In the genomic region with DNA sequence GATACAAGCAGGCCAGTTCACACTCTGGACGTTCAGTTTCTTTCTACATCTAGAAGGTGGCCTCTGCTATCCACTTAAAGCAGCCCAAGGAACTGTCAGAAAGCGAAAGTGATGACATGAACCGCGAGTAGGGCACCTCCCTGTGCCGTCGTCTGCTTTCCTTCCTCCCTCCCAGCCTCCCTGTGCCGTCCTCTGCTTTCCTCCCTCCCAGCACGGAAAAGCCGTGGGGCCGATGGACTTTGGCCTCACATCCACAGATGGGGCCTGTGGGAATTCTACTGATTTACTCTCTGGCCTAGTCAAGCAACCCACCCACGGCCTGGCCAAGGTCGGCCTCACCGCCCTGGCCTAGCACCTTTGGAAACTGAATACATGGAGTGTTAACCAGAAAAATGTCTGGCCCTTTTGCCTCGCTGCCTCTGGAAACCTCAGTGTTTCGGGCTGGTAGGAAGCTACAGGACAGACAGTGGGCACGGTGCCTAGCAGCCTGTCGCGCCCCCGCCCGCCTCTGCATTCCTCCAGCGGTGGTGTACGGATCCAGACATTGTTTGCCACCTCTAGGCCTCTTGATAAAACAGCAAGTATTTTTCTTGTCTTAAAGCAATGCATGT, we compare ENCODE assay signal across 1 cellular context.
A peak's percentile ranks its signal among the peaks of the same experiment; 100 is the strongest.
TF ChIP-seq lines count a peak whose summit lies in the region.

No MANE protein-coding gene starts in this region.

TF ChIP-seq in HepG2, 621 proteins besides CTCF, POLR2A, EP300 and RAD21 (continued from another document and continues in another):
- TF ChIP-seq HOMEZ (CRISPR knock-in tag; IDR thresholded peaks at IDR 0.05; ENCODE audit: low read depth): no peak
- no peak for TF ChIP-seq PHB2 (IDR thresholded peaks at IDR 0.05; ENCODE audit: partially characterized antibody)
- TF ChIP-seq MAZ (IDR thresholded peaks at IDR 0.05; ENCODE audit: borderline replicate concordance, low read depth, low read length): peak; percentile 69; the same call in 1 of the 2 replicates
- TF ChIP-seq MAZ (CRISPR knock-in tag; IDR thresholded peaks at IDR 0.05; ENCODE audit: low read depth): peak; percentile 75
- TF ChIP-seq ARID4A (CRISPR knock-in tag; IDR thresholded peaks at IDR 0.05; ENCODE audit: borderline replicate concordance): peak; percentile 67; the same call in 1 of the 2 replicates
- TF ChIP-seq SAFB2 (CRISPR knock-in tag; IDR thresholded peaks at IDR 0.05; ENCODE audit: borderline replicate concordance, low read depth): 0 out of 2 replicates have a peak, but pooled peaks have one; percentile 21
- peak; percentile 55; the same call in 1 of the 2 replicates for TF ChIP-seq ZNF777 (CRISPR knock-in tag; IDR thresholded peaks at IDR 0.05)
- TF ChIP-seq SKIL (CRISPR knock-in tag; IDR thresholded peaks at IDR 0.05; ENCODE audit: borderline replicate concordance): peak; percentile 37; the same call in 1 of the 2 replicates
- TF ChIP-seq, protein P1, sequence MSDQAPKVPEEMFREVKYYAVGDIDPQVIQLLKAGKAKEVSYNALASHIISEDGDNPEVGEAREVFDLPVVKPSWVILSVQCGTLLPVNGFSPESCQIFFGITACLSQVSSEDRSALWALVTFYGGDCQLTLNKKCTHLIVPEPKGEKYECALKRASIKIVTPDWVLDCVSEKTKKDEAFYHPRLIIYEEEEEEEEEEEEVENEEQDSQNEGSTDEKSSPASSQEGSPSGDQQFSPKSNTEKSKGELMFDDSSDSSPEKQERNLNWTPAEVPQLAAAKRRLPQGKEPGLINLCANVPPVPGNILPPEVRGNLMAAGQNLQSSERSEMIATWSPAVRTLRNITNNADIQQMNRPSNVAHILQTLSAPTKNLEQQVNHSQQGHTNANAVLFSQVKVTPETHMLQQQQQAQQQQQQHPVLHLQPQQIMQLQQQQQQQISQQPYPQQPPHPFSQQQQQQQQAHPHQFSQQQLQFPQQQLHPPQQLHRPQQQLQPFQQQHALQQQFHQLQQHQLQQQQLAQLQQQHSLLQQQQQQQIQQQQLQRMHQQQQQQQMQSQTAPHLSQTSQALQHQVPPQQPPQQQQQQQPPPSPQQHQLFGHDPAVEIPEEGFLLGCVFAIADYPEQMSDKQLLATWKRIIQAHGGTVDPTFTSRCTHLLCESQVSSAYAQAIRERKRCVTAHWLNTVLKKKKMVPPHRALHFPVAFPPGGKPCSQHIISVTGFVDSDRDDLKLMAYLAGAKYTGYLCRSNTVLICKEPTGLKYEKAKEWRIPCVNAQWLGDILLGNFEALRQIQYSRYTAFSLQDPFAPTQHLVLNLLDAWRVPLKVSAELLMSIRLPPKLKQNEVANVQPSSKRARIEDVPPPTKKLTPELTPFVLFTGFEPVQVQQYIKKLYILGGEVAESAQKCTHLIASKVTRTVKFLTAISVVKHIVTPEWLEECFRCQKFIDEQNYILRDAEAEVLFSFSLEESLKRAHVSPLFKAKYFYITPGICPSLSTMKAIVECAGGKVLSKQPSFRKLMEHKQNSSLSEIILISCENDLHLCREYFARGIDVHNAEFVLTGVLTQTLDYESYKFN (CRISPR knock-in tag; conservative IDR thresholded peaks at IDR 0.05): peak; percentile 93
- TF ChIP-seq ZNF282 (IDR thresholded peaks at IDR 0.05; ENCODE audit: partially characterized antibody): no peak
- peak; percentile 82 for TF ChIP-seq PPARG (CRISPR knock-in tag; conservative IDR thresholded peaks at IDR 0.05)
- TF ChIP-seq ZNF281 (CRISPR knock-in tag; IDR thresholded peaks at IDR 0.05; ENCODE audit: borderline replicate concordance): peak; percentile 23; the same call in 1 of the 2 replicates
- TF ChIP-seq SP140L (CRISPR knock-in tag; IDR thresholded peaks at IDR 0.05; ENCODE audit: borderline replicate concordance): 0 out of 2 replicates have a peak, but pooled peaks have one; percentile 68
- peak; percentile 86 for TF ChIP-seq ZNF556 (CRISPR knock-in tag; IDR thresholded peaks at IDR 0.05; ENCODE audit: borderline replicate concordance)
- TF ChIP-seq SOX6 (IDR thresholded peaks at IDR 0.05): no peak
- peak; percentile 83 for TF ChIP-seq SOX6 (CRISPR knock-in tag; IDR thresholded peaks at IDR 0.05)
- no peak for TF ChIP-seq ZNF136 (CRISPR knock-in tag; IDR thresholded peaks at IDR 0.05; ENCODE audit: low read depth)
- peak; percentile 65 for TF ChIP-seq BCL6 (CRISPR knock-in tag; IDR thresholded peaks at IDR 0.05)
- TF ChIP-seq FOSL2 (CRISPR knock-in tag; IDR thresholded peaks at IDR 0.05): 0 out of 2 replicates have a peak, but pooled peaks have one; percentile 34
- TF ChIP-seq SIN3A (IDR thresholded peaks at IDR 0.05; ENCODE audit: borderline replicate concordance, low read depth, low read length): 0 out of 2 replicates have a peak, but pooled peaks have one; percentile 36
- TF ChIP-seq ZNF788 (CRISPR knock-in tag; IDR thresholded peaks at IDR 0.05; ENCODE audit: borderline replicate concordance): peak; percentile 47; the same call in 1 of the 2 replicates
- TF ChIP-seq ARHGAP35 (CRISPR knock-in tag; IDR thresholded peaks at IDR 0.05; ENCODE audit: borderline replicate concordance): 0 out of 2 replicates have a peak, but pooled peaks have one; percentile 42
- TF ChIP-seq MIXL1 (CRISPR knock-in tag; IDR thresholded peaks at IDR 0.05): peak; percentile 57
- peak; percentile 94 for TF ChIP-seq ZNF263 (CRISPR knock-in tag; IDR thresholded peaks at IDR 0.05)
- TF ChIP-seq, protein P2, sequence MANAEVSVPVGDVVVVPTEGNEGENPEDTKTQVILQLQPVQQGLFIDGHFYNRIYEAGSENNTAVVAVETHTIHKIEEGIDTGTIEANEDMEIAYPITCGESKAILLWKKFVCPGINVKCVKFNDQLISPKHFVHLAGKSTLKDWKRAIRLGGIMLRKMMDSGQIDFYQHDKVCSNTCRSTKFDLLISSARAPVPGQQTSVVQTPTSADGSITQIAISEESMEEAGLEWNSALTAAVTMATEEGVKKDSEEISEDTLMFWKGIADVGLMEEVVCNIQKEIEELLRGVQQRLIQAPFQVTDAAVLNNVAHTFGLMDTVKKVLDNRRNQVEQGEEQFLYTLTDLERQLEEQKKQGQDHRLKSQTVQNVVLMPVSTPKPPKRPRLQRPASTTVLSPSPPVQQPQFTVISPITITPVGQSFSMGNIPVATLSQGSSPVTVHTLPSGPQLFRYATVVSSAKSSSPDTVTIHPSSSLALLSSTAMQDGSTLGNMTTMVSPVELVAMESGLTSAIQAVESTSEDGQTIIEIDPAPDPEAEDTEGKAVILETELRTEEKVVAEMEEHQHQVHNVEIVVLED (CRISPR knock-in tag; IDR thresholded peaks at IDR 0.05; ENCODE audit: borderline replicate concordance): peak; percentile 44; the same call in 1 of the 2 replicates
- TF ChIP-seq ESRRA (CRISPR knock-in tag; IDR thresholded peaks at IDR 0.05; ENCODE audit: low read depth): peak; percentile 69
- no peak for TF ChIP-seq ZNF207 (IDR thresholded peaks at IDR 0.05; ENCODE audit: borderline replicate concordance)
- TF ChIP-seq, protein P3, sequence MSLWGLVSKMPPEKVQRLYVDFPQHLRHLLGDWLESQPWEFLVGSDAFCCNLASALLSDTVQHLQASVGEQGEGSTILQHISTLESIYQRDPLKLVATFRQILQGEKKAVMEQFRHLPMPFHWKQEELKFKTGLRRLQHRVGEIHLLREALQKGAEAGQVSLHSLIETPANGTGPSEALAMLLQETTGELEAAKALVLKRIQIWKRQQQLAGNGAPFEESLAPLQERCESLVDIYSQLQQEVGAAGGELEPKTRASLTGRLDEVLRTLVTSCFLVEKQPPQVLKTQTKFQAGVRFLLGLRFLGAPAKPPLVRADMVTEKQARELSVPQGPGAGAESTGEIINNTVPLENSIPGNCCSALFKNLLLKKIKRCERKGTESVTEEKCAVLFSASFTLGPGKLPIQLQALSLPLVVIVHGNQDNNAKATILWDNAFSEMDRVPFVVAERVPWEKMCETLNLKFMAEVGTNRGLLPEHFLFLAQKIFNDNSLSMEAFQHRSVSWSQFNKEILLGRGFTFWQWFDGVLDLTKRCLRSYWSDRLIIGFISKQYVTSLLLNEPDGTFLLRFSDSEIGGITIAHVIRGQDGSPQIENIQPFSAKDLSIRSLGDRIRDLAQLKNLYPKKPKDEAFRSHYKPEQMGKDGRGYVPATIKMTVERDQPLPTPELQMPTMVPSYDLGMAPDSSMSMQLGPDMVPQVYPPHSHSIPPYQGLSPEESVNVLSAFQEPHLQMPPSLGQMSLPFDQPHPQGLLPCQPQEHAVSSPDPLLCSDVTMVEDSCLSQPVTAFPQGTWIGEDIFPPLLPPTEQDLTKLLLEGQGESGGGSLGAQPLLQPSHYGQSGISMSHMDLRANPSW (CRISPR knock-in tag; IDR thresholded peaks at IDR 0.05; ENCODE audit: borderline replicate concordance): 0 out of 2 replicates have a peak, but pooled peaks have one; percentile 55
- peak; percentile 94 for TF ChIP-seq SALL1 (CRISPR knock-in tag; IDR thresholded peaks at IDR 0.05)
- peak; percentile 62; the same call in 1 of the 2 replicates for TF ChIP-seq KDM6A (CRISPR knock-in tag; IDR thresholded peaks at IDR 0.05; ENCODE audit: low read depth)
- peak; percentile 39 for TF ChIP-seq RBM39 (IDR thresholded peaks at IDR 0.05; ENCODE audit: low read depth, low read length, poor library complexity, severe bottlenecking)
- TF ChIP-seq SKI (IDR thresholded peaks at IDR 0.05; ENCODE audit: partially characterized antibody): peak; percentile 65
- no peak for TF ChIP-seq FOXK2 (IDR thresholded peaks at IDR 0.05)
